ENCODE assay signal across 8 cellular contexts in the genomic region with DNA sequence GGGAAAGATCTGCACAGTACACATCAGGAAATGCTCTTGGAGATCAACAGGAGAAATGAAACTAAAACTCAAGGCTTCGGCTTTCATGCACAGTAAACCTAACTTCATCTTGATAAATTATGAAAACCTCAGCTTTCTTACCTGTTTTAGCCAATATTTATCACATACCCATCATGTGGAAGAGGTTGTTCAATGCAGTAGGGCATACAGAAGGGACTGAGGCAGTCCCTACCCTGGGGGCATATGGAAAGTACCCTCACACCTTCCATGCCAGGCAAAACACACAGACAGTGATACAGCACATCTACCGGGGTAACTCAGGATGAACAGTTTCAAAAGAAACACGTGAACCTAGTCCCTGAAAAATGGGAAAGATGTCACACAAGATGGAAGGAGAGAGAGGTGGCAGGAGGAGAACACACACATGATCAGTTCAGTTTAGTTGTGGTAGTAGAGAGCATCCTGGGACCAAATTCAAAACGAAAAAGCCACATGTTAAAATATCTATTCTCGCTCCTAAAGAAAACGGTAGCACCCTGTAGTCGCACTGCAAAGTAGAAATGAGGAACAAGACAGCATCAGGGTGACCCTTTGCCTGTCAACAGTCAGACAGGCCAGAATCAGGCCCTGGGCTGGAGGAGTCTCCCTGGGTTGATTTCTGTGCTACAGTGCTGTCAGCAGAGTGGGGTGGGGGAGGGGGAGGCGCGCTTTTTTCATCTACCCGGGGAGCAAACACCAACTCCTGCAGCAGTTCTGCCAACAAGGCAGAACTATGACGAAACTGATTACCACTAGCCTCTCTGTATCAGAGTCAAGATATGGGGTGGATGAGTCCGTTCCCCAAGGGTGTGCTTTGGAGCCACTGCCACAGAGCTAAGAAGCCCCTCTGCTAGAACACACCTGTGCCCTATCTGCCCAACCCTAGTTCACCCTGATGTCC. TPM values are rescaled to one million over a fixed set of nuclear protein-coding genes. Genes with fewer than 3 reads are reported as not detected.
DNase-seq lines count a peak whose midpoint lies in the region; ATAC-seq and TF ChIP-seq lines count a peak whose summit lies in the region.

No MANE protein-coding gene starts in this region.

- peak overlapping the region; percentile 82 to 98 (median 92) for H3K4me3 ChIP-seq in esophagus muscularis mucosa
- H3K4me3 ChIP-seq in neural cell (ENCODE audit: low read length), result peak overlapping the region; percentile 98

- intact Hi-C loops in esophagus muscularis mucosa (cut with DNase I), result loop anchor here (5.0 kb wide), 2 partner anchors 42 to 253 kb away; a partner anchor contains a TSS

- no peak for TF ChIP-seq POLR2A in esophagus muscularis mucosa (IDR thresholded peaks at IDR 0.05; ENCODE audit: low read depth)

- peaks cover 3 to 13% (median 6%) of the 10 kb centered on the region in 4 donors for H3K36me3 ChIP-seq in esophagus muscularis mucosa
- peaks cover 5% of the 10 kb centered on the region for H3K36me3 ChIP-seq in neural cell (ENCODE audit: insufficient read depth, low read length)

- peaks cover 5% of the 10 kb centered on the region for H4K20me1 ChIP-seq in neural cell (ENCODE audit: insufficient read depth)

- H2AFZ ChIP-seq in neural cell (ENCODE audit: low read depth, low read length), result no peak overlapping the region

- H3K9me3 ChIP-seq in esophagus muscularis mucosa, result no peaks in the 10 kb centered on the region
- H3K9me3 ChIP-seq in neural cell (ENCODE audit: low read length), result no peaks in the 10 kb centered on the region

- no peaks in the 10 kb centered on the region for H3F3A ChIP-seq in neural cell (ENCODE audit: insufficient read depth, low read length, poor library complexity, severe bottlenecking)

- WGBS in esophagus muscularis mucosa, result 15% methylated on average over 12 of the region's 12 CpGs

- H3K27ac ChIP-seq in esophagus muscularis mucosa (replicated peaks in 1 of 4), result peak overlapping the region in 3 of 4 donors; percentile 65 to 96 (median 92)
- peak overlapping the region; percentile 57 for H3K27ac ChIP-seq in neural cell (ENCODE audit: low read length)

- H3K27me3 ChIP-seq in esophagus muscularis mucosa, result no peaks in the 10 kb centered on the region
- H3K27me3 ChIP-seq in neural cell (ENCODE audit: insufficient read depth, low read depth, low read length), result no peaks in the 10 kb centered on the region

- TF ChIP-seq EP300 in esophagus muscularis mucosa (IDR thresholded peaks at IDR 0.05) (no peak), neural cell (conservative IDR thresholded peaks at IDR 0.05; ENCODE audit: poor library complexity, severe bottlenecking) (no peak)

- peaks cover 30 to 46% (median 42%) of the 10 kb centered on the region in 4 donors for H3K4me1 ChIP-seq in esophagus muscularis mucosa

- H3K79me2 ChIP-seq in neural cell (replicated peaks; ENCODE audit: insufficient read depth, low read length), result peaks cover 60% of the 10 kb centered on the region

- DNase-seq in EL (peak; percentile 67), LoVo (ENCODE audit: low spot score) (peak; percentile 3), esophagus muscularis mucosa (ENCODE audit: extremely low spot score) (no peak), cerebellum (ENCODE audit: low spot score) (no peak)
- peak; percentile 55 for DNase-seq in activated CD4-positive, alpha-beta T cell treated with anti-CD3 and anti-CD28 coated beads for 48 hours

- ATAC-seq in HG03039 (IDR thresholded peaks at IDR 0.05; ENCODE audit: unreplicated experiment), result no peak
- ATAC-seq in GM18907 (IDR thresholded peaks at IDR 0.05; ENCODE audit: unreplicated experiment), result no peak

- H3K9me2 ChIP-seq in neural cell (ENCODE audit: insufficient read depth, low read length), result no peaks in the 10 kb centered on the region

- no peak for TF ChIP-seq RAD21 in neural cell (conservative IDR thresholded peaks at IDR 0.05)

- H3K4me2 ChIP-seq in neural cell (ENCODE audit: low read length), result peak overlapping the region; percentile 89

- no peak for TF ChIP-seq CTCF in esophagus muscularis mucosa (IDR thresholded peaks at IDR 0.05)
- no peak for TF ChIP-seq CTCF in neural cell (IDR thresholded peaks at IDR 0.05; ENCODE audit: poor library complexity, severe bottlenecking)

- peak overlapping the region; percentile 83 for H3K9ac ChIP-seq in neural cell (ENCODE audit: low read length)

TF ChIP-seq in neural cell, 6 proteins besides CTCF, POLR2A, EP300 and RAD21:
- TF ChIP-seq SMC3 (conservative IDR thresholded peaks at IDR 0.05; ENCODE audit: poor library complexity), result no peak
- no peak for TF ChIP-seq MXI1 (conservative IDR thresholded peaks at IDR 0.05; ENCODE audit: poor library complexity, severe bottlenecking)
- TF ChIP-seq TAF1 (IDR thresholded peaks at IDR 0.05; ENCODE audit: low read depth), result no peak
- TF ChIP-seq EZH2 (IDR thresholded peaks at IDR 0.05; ENCODE audit: borderline replicate concordance, insufficient read depth, low read length, poor library complexity, severe bottlenecking), result no peak
- no peak for TF ChIP-seq POLR2AphosphoS5 (IDR thresholded peaks at IDR 0.05)
- TF ChIP-seq, protein P1, sequence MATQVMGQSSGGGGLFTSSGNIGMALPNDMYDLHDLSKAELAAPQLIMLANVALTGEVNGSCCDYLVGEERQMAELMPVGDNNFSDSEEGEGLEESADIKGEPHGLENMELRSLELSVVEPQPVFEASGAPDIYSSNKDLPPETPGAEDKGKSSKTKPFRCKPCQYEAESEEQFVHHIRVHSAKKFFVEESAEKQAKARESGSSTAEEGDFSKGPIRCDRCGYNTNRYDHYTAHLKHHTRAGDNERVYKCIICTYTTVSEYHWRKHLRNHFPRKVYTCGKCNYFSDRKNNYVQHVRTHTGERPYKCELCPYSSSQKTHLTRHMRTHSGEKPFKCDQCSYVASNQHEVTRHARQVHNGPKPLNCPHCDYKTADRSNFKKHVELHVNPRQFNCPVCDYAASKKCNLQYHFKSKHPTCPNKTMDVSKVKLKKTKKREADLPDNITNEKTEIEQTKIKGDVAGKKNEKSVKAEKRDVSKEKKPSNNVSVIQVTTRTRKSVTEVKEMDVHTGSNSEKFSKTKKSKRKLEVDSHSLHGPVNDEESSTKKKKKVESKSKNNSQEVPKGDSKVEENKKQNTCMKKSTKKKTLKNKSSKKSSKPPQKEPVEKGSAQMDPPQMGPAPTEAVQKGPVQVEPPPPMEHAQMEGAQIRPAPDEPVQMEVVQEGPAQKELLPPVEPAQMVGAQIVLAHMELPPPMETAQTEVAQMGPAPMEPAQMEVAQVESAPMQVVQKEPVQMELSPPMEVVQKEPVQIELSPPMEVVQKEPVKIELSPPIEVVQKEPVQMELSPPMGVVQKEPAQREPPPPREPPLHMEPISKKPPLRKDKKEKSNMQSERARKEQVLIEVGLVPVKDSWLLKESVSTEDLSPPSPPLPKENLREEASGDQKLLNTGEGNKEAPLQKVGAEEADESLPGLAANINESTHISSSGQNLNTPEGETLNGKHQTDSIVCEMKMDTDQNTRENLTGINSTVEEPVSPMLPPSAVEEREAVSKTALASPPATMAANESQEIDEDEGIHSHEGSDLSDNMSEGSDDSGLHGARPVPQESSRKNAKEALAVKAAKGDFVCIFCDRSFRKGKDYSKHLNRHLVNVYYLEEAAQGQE (IDR thresholded peaks at IDR 0.05; ENCODE audit: borderline replicate concordance), result peak; percentile 0
TF ChIP-seq in neural cell: peak in this region for 1.

RNA-seq across cellular contexts. Expression of a gene that starts 1.3 kb away (rescaled TPM):
- total RNA-seq in esophagus muscularis mucosa (10 to 100 TPM; 22.0 to 31.6 (median 26.5) TPM), cerebellum (19.7 TPM)
- 38.1 and 41.9 TPM in 2 replicates for polyA plus RNA-seq in neural cell
- 34.3 and 34.6 TPM in 2 replicates for polyA minus RNA-seq in neural cell

RNA-seq across cellular contexts. Expression of a gene that starts 2.1 kb away (rescaled TPM):
- total RNA-seq in esophagus muscularis mucosa, result 10 to 100 TPM; 21.2 to 31.2 (median 27.7) TPM
- polyA plus RNA-seq in neural cell, result 32.5 and 34.0 TPM in 2 replicates
- 12.2 TPM in 2 replicates for polyA minus RNA-seq in neural cell
- total RNA-seq in cerebellum, result 6.6 TPM

RNA-seq across cellular contexts. Expression of a gene that starts 17.3 kb away (rescaled TPM):
- total RNA-seq in esophagus muscularis mucosa, result 100 to 1,000 TPM in 3 of 4 donors, 10 to 100 TPM in 1; 92.1 to 136 (median 111) TPM
- 94.9 and 99.4 TPM in 2 replicates for polyA plus RNA-seq in neural cell
- 47.2 and 55.5 TPM in 2 replicates for polyA minus RNA-seq in neural cell
- total RNA-seq in cerebellum, result 42.0 TPM

RNA-seq across cellular contexts. Expression of a gene that starts 48.8 kb away (rescaled TPM):
- total RNA-seq in esophagus muscularis mucosa, result 10 to 100 TPM; 54.8 to 65.2 (median 57.1) TPM
- polyA plus RNA-seq in neural cell, result 56.9 and 58.3 TPM in 2 replicates
- polyA minus RNA-seq in neural cell, result 28.7 and 35.4 TPM in 2 replicates
- 16.3 TPM for total RNA-seq in cerebellum

RNA-seq across cellular contexts. Expression of a gene that starts 49.5 kb away (rescaled TPM):
- total RNA-seq in esophagus muscularis mucosa (1 to 10 TPM in 1 of 4 donors, under 1 TPM in 2, not detected in 1; 0.32 to 1.1 (median 0.42) TPM), cerebellum (7.4 TPM)
- 1.5 and 3.2 TPM in 2 replicates for polyA plus RNA-seq in neural cell
- polyA minus RNA-seq in neural cell, result 0.81 and 0.97 TPM in 2 replicates

Comparison
In these comparisons a context has a peak if more than half of its experiments do, and no peak if none do; other contexts are left out.
1. DNase-seq: peak in EL (single experiment), LoVo (single experiment) and activated CD4-positive, alpha-beta T cell treated with anti-CD3 and anti-CD28 coated beads for 48 hours (single experiment); none in esophagus muscularis mucosa (single experiment) and cerebellum (single experiment).